ENCODE assay signal across 8 cellular contexts in genomic region chr19:47111682-47112165, GRCh38. TPM values are rescaled to one million over a fixed set of nuclear protein-coding genes. Genes with fewer than 3 reads are reported as not detected.
DNase-seq lines count a peak whose midpoint lies in the region; ATAC-seq, FAIRE-seq and TF ChIP-seq lines count a peak whose summit lies in the region.

No MANE protein-coding gene starts in this region.

- TF ChIP-seq CTCF in kidney epithelial cell (IDR thresholded peaks at IDR 0.05; ENCODE audit: insufficient read depth, low read length, poor library complexity, severe bottlenecking) = no peak

- no peaks in the 10 kb centered on the region for H3K27me3 Mint-ChIP-seq in activated CD4-positive, alpha-beta T cell treated with anti-CD3 and anti-CD28 coated beads for 36 hours
- H3K27me3 Mint-ChIP-seq in activated naive CD8-positive, alpha-beta T cell treated with anti-CD3 and anti-CD28 coated beads for 36 hours = no peaks in the 10 kb centered on the region

- ATAC-seq in activated CD4-positive, alpha-beta T cell treated with anti-CD3 and anti-CD28 coated beads for 36 hours = no peak
- ATAC-seq in HG03460 (IDR thresholded peaks at IDR 0.05; ENCODE audit: unreplicated experiment) (no peak), GM18907 (IDR thresholded peaks at IDR 0.05; ENCODE audit: unreplicated experiment) (no peak)

- peak overlapping the region; percentile 93 for H3K4me3 Mint-ChIP-seq in activated CD4-positive, alpha-beta T cell treated with anti-CD3 and anti-CD28 coated beads for 36 hours
- peak overlapping the region; percentile 95 for H3K4me3 Mint-ChIP-seq in activated naive CD8-positive, alpha-beta T cell treated with anti-CD3 and anti-CD28 coated beads for 36 hours

- intact Hi-C loops in activated CD4-positive, alpha-beta T cell treated with anti-CD3 and anti-CD28 coated beads for 36 hours (cut with DNase I, micrococcal nuclease) = loop anchor here (2.0 to 10.0 kb wide), 16 partner anchors 19 to 1644 kb away; partner anchors contain the start of genes BICRA (in 1 of the 2), CALM3 (in 1 of the 2), CARD8 (in 1 of the 2) and DBP (in 1 of the 2)

- no peak for DNase-seq in activated CD4-positive, alpha-beta T cell treated with anti-CD3 and anti-CD28 coated beads for 36 hours
- no peak for DNase-seq in activated CD4-positive, alpha-beta T cell treated with anti-CD3 and anti-CD28 coated beads for 1 hour
- DNase-seq in activated naive CD8-positive, alpha-beta T cell treated with anti-CD3 and anti-CD28 coated beads for 36 hours = no peak
- DNase-seq in kidney epithelial cell (ENCODE audit: low read depth) (no peak), H54 (ENCODE audit: insufficient read length, low spot score) (no peak)

- CTCF ChIA-PET in activated CD4-positive, alpha-beta T cell treated with anti-CD3 and anti-CD28 coated beads for 36 hours (lab: Charles Lee) = interaction anchor here (0.8 to 1.9 kb wide), 3 partner anchors 75 to 149 kb away, joined by 3 to 5 read pairs (median 3); no protein-coding TSS in a partner anchor

- FAIRE-seq in H54 (lab: Jason Lieb, UNC) = no peak

- H3K36me3 ChIP-seq in kidney epithelial cell (ENCODE audit: control insufficient read depth, insufficient read depth, low read length) = no peaks in the 10 kb centered on the region

- no peaks in the 10 kb centered on the region for H3K27me3 ChIP-seq in kidney epithelial cell (ENCODE audit: control insufficient read depth, insufficient read depth, low read length)

- peak overlapping the region; percentile 92 for H3K4me3 ChIP-seq in kidney epithelial cell (ENCODE audit: low read depth, low read length)

- H3K9me3 Mint-ChIP-seq in activated CD4-positive, alpha-beta T cell treated with anti-CD3 and anti-CD28 coated beads for 36 hours (ENCODE audit: low read depth) = no peaks in the 10 kb centered on the region
- no peaks in the 10 kb centered on the region for H3K9me3 Mint-ChIP-seq in activated naive CD8-positive, alpha-beta T cell treated with anti-CD3 and anti-CD28 coated beads for 36 hours

- H3K36me3 Mint-ChIP-seq in activated CD4-positive, alpha-beta T cell treated with anti-CD3 and anti-CD28 coated beads for 36 hours (ENCODE audit: low read depth) = peaks cover 46% of the 10 kb centered on the region
- H3K36me3 Mint-ChIP-seq in activated naive CD8-positive, alpha-beta T cell treated with anti-CD3 and anti-CD28 coated beads for 36 hours = peaks cover 45% of the 10 kb centered on the region

- peak overlapping the region; percentile 100 for H3K27ac ChIP-seq in temporal lobe (ENCODE audit: low read depth, low read length)

- H3K4me1 Mint-ChIP-seq in activated CD4-positive, alpha-beta T cell treated with anti-CD3 and anti-CD28 coated beads for 36 hours = peaks cover 39% of the 10 kb centered on the region
- H3K4me1 Mint-ChIP-seq in activated naive CD8-positive, alpha-beta T cell treated with anti-CD3 and anti-CD28 coated beads for 36 hours = peaks cover 35% of the 10 kb centered on the region

- POLR2A ChIA-PET in activated CD4-positive, alpha-beta T cell treated with anti-CD3 and anti-CD28 coated beads for 36 hours (lab: Charles Lee) = interaction anchor here (0.7 to 1.6 kb wide), 4 partner anchors 17 to 145 kb away, joined by 3 to 11 read pairs (median 4); partner anchors contain the start of gene CCDC9

- TF ChIP-seq POLR2A in H54 (IDR thresholded peaks at IDR 0.05; ENCODE audit: low read depth, low read length) = no peak

- peak overlapping the region; percentile 100 for H3K27ac Mint-ChIP-seq in activated CD4-positive, alpha-beta T cell treated with anti-CD3 and anti-CD28 coated beads for 36 hours
- H3K27ac Mint-ChIP-seq in activated naive CD8-positive, alpha-beta T cell treated with anti-CD3 and anti-CD28 coated beads for 36 hours = peak overlapping the region; percentile 97

RNA-seq across cellular contexts. Expression of gene ZC3H4, which starts 1.9 kb away (rescaled TPM):
- total RNA-seq in activated CD4-positive, alpha-beta T cell treated with anti-CD3 and anti-CD28 coated beads for 36 hours = 100 to 1,000 TPM in 1 of 2 experiments, 10 to 100 TPM in 1; 88.6 to 128 TPM
- 100 to 1,000 TPM; 103 to 110 TPM for total RNA-seq in activated naive CD8-positive, alpha-beta T cell treated with anti-CD3 and anti-CD28 coated beads for 36 hours
- total RNA-seq in kidney epithelial cell (23.9 and 29.2 TPM in 2 replicates), temporal lobe (14.0 TPM)

RNA-seq across cellular contexts. Expression of gene SAE1, which starts 18.9 kb away (rescaled TPM):
- 100 to 1,000 TPM; 143 to 156 TPM for total RNA-seq in activated CD4-positive, alpha-beta T cell treated with anti-CD3 and anti-CD28 coated beads for 36 hours
- total RNA-seq in activated naive CD8-positive, alpha-beta T cell treated with anti-CD3 and anti-CD28 coated beads for 36 hours = 100 to 1,000 TPM; 141 to 149 TPM
- total RNA-seq in kidney epithelial cell = 91.7 and 114 TPM in 2 replicates
- 73.5 TPM for total RNA-seq in temporal lobe
